21 cellular contexts compared by ENCODE assay signal in genomic region chr3:159914421-159914820, GRCh38.
DNase-seq lines count a peak whose midpoint lies in the region; ATAC-seq, FAIRE-seq and TF ChIP-seq lines count a peak whose summit lies in the region.
"Had no signal": no experiment of that assay in that cellular context is flagged by ENCODE, and none has a peak within 500 bp of the region (broad histone marks: within the 10 kb centered on the region; RNA-seq: fewer than 3 reads in every experiment).

No MANE protein-coding gene starts in this region.

- H3K27me3 Mint-ChIP-seq in HFFc6 (ENCODE audit: insufficient read depth) = no peaks in the 10 kb centered on the region; the same call in 1 of the 2 replicates
- H3K27me3 Mint-ChIP-seq: IgD-negative memory B cell had no signal

- 73% methylated on average over 3 of the region's 3 CpGs for WGBS in mesenchymal stem cell
- 25% methylated on average over 3 of the region's 3 CpGs for WGBS in smooth muscle cell (ENCODE audit: low lambda C conversion rate)

- TF ChIP-seq POLR2A in GM12891 (IDR thresholded peaks at IDR 0.05; ENCODE audit: low read depth, low read length) = no peak

- peak overlapping the region; percentile 76 for H3K27ac Mint-ChIP-seq in HFFc6
- H3K27ac Mint-ChIP-seq: IgD-negative memory B cell had no signal

- peak; percentile 19 for DNase-seq in HFFc6
- peak; percentile 41 for DNase-seq in choroid plexus epithelial cell (ENCODE audit: low read depth)
- DNase-seq in mesenchymal stem cell = no peak
- no peak for DNase-seq in smooth muscle cell (lab: John Stamatoyannopoulos, UW; ENCODE audit: unreplicated experiment)
- no peak for DNase-seq in GM12891 (ENCODE audit: insufficient read length, low spot score)
- DNase-seq in NOMO-1 treated with dmso at 0.1 percent for 144 hours (lab: John Stamatoyannopoulos, UW; ENCODE audit: unreplicated experiment) = no peak
- DNase-seq: C1 segment of cervical spinal cord; CD8-positive, alpha-beta memory T cell; GOT3; Karpas-422; MG63; NCI-H1048; NCI-H146; NCI-H2029 treated with DMSO at 0.1 percent for 48 hours; NCI-H2171; NCI-H526; PC-9 had no signal

- no peak overlapping the region for H3K4me3 ChIP-seq in choroid plexus epithelial cell (ENCODE audit: low read depth, low read length)
- H3K4me3 ChIP-seq in mesenchymal stem cell (ENCODE audit: insufficient read depth in 1 of 2, low read depth in 1 of 2, low read length in 2 of 2) = no peak overlapping the region
- no peak overlapping the region for H3K4me3 ChIP-seq in smooth muscle cell
- H3K4me3 ChIP-seq: MG63, PC-9 had no signal

- no peaks in the 10 kb centered on the region for H3K9me3 Mint-ChIP-seq in HFFc6
- H3K9me3 Mint-ChIP-seq: CD8-positive, alpha-beta memory T cell; IgD-negative memory B cell had no signal

- H3K36me3 Mint-ChIP-seq in HFFc6 (ENCODE audit: low read depth) = peaks cover 5% of the 10 kb centered on the region; the same call in 1 of the 2 replicates
- H3K36me3 Mint-ChIP-seq: CD8-positive, alpha-beta memory T cell; IgD-negative memory B cell had no signal

- no peak overlapping the region for H3K4me3 Mint-ChIP-seq in HFFc6
- H3K4me3 Mint-ChIP-seq: CD8-positive, alpha-beta memory T cell; IgD-negative memory B cell had no signal

- H3K27me3 ChIP-seq in mesenchymal stem cell (ENCODE audit: control insufficient read depth in 1 of 2, insufficient read depth in 1 of 2, low read length in 2 of 2) (no peaks in the 10 kb centered on the region), smooth muscle cell (ENCODE audit: low read depth) (no peaks in the 10 kb centered on the region)
- H3K27me3 ChIP-seq: MG63 had no signal

- no peak overlapping the region for H4K91ac ChIP-seq in mesenchymal stem cell (ENCODE audit: low read length)

- H3K4me2 ChIP-seq in mesenchymal stem cell (ENCODE audit: low read length, poor library complexity, severe bottlenecking) (no peak overlapping the region), smooth muscle cell (peak overlapping the region; percentile 28)
- H3K4me2 ChIP-seq: PC-9 had no signal

- no peak overlapping the region for H2BK12ac ChIP-seq in mesenchymal stem cell (ENCODE audit: low read length in 2 of 2)

- H3K36me3 ChIP-seq in mesenchymal stem cell (ENCODE audit: control insufficient read depth in 1 of 2, insufficient read depth in 2 of 2, low read depth in 1 of 2, low read length in 2 of 2) (no peaks in the 10 kb centered on the region), smooth muscle cell (ENCODE audit: low read depth) (no peaks in the 10 kb centered on the region)
- H3K36me3 ChIP-seq: MG63 had no signal

- no peak overlapping the region for H2BK120ac ChIP-seq in mesenchymal stem cell (ENCODE audit: low read depth, low read length)

- H2AFZ ChIP-seq in mesenchymal stem cell (ENCODE audit: low read depth, low read length) (no peak overlapping the region), smooth muscle cell (ENCODE audit: low read depth) (no peak overlapping the region)

- H3K27ac ChIP-seq in mesenchymal stem cell (ENCODE audit: low read length, poor library complexity, severe bottlenecking) (peak overlapping the region; percentile 50), smooth muscle cell (ENCODE audit: low read depth) (peak overlapping the region; percentile 46)
- H3K27ac ChIP-seq: HL-60, PC-9 had no signal

- H3K79me2 ChIP-seq in smooth muscle cell (ENCODE audit: low read depth) = no peaks in the 10 kb centered on the region

- peaks cover 71% of the 10 kb centered on the region for H3K4me1 Mint-ChIP-seq in HFFc6 (ENCODE audit: low read depth)

- H2AK5ac ChIP-seq in mesenchymal stem cell (ENCODE audit: low read length, severe bottlenecking) = peak overlapping the region; percentile 90

- no peak overlapping the region for H3K23ac ChIP-seq in mesenchymal stem cell (ENCODE audit: low read length in 2 of 2)

- no peaks in the 10 kb centered on the region for H3F3A ChIP-seq in smooth muscle cell (ENCODE audit: low read depth)

- H4K20me1 ChIP-seq in smooth muscle cell (ENCODE audit: low read depth) = no peaks in the 10 kb centered on the region

- no peak overlapping the region for H2BK5ac ChIP-seq in mesenchymal stem cell (ENCODE audit: low read depth, low read length, poor library complexity, severe bottlenecking)

- H3K4me1 ChIP-seq in mesenchymal stem cell (ENCODE audit: control insufficient read depth, insufficient read depth, low read depth, low read length) (peaks cover 7% of the 10 kb centered on the region), smooth muscle cell (ENCODE audit: low read depth) (no peaks in the 10 kb centered on the region)

- no peak overlapping the region for H3K14ac ChIP-seq in mesenchymal stem cell (ENCODE audit: low read length in 2 of 2)

- no peak for FAIRE-seq in GM12891 (lab: Jason Lieb, UNC)
- FAIRE-seq: HTR-8/SVneo had no signal

- no peaks in the 10 kb centered on the region for H3K9me3 ChIP-seq in mesenchymal stem cell (ENCODE audit: control insufficient read depth, low read length)
- no peaks in the 10 kb centered on the region for H3K9me3 ChIP-seq in smooth muscle cell (replicated peaks; ENCODE audit: low read depth)

- TF ChIP-seq CTCF in HFFc6 (IDR thresholded peaks at IDR 0.05) (no peak), choroid plexus epithelial cell (conservative IDR thresholded peaks at IDR 0.05; ENCODE audit: low read depth, low read length) (no peak), smooth muscle cell (IDR thresholded peaks at IDR 0.05; ENCODE audit: borderline replicate concordance, insufficient read depth, poor library complexity, severe bottlenecking) (no peak)

- no peaks in the 10 kb centered on the region for H3K79me1 ChIP-seq in mesenchymal stem cell (replicated peaks; ENCODE audit: low read length, poor library complexity, severe bottlenecking)

- no peak overlapping the region for H3K4ac ChIP-seq in mesenchymal stem cell (ENCODE audit: low read depth in 1 of 2, low read length in 2 of 2)

- no peak for ATAC-seq in GM21576 (IDR thresholded peaks at IDR 0.05; ENCODE audit: unreplicated experiment)

- peak overlapping the region; percentile 58 for H4K8ac ChIP-seq in mesenchymal stem cell (ENCODE audit: low read length)

- H2BK15ac ChIP-seq in mesenchymal stem cell (ENCODE audit: low read depth, poor library complexity, severe bottlenecking) = no peak overlapping the region

- no peak overlapping the region for H3K18ac ChIP-seq in mesenchymal stem cell (ENCODE audit: low read depth in 1 of 2, low read length in 2 of 2)

- H3K9ac ChIP-seq in mesenchymal stem cell (ENCODE audit: low read length) (no peak overlapping the region), smooth muscle cell (ENCODE audit: low read depth) (no peak overlapping the region)

TF ChIP-seq in GM12891, 5 proteins besides CTCF, POLR2A, EP300 and RAD21:
- TF ChIP-seq POLR2AphosphoS5 (IDR thresholded peaks at IDR 0.05; ENCODE audit: low read depth, low read length) = no peak
- no peak for TF ChIP-seq SPI1 (IDR thresholded peaks at IDR 0.05; ENCODE audit: low read depth, low read length)
- no peak for TF ChIP-seq PAX5 (IDR thresholded peaks at IDR 0.05; ENCODE audit: insufficient read depth, low read length, severe bottlenecking)
- no peak for TF ChIP-seq TAF1 (IDR thresholded peaks at IDR 0.05; ENCODE audit: low read depth, low read length)
- TF ChIP-seq POU2F2 (IDR thresholded peaks at IDR 0.05; ENCODE audit: low read depth, low read length) = no peak

Comparison
In these comparisons a context has a peak if more than half of its experiments do, and no peak if none do; other contexts are left out.
1. DNase-seq: peak in HFFc6 (single experiment) and choroid plexus epithelial cell (single experiment); none in mesenchymal stem cell (single experiment), smooth muscle cell (single experiment), GM12891 (single experiment) and NOMO-1 treated with dmso at 0.1 percent for 144 hours (single experiment).